In genomic region chr6:16602035-16602434, GRCh38 we compare ENCODE assay signal across 9 cellular contexts.
DNase-seq lines count a peak whose midpoint lies in the region; ATAC-seq and TF ChIP-seq lines count a peak whose summit lies in the region.
"Had no signal": no experiment of that assay in that cellular context is flagged by ENCODE, and none has a peak within 500 bp of the region (broad histone marks: within the 10 kb centered on the region; RNA-seq: fewer than 3 reads in every experiment).

No MANE protein-coding gene starts in this region.

- peaks cover 0 to 14% (median 5%) of the 10 kb centered on the region in 4 donors for H3K36me3 ChIP-seq in esophagus muscularis mucosa
- H3K36me3 ChIP-seq in smooth muscle cell (ENCODE audit: low read depth): no peaks in the 10 kb centered on the region

- no peak overlapping the region for H2AFZ ChIP-seq in smooth muscle cell (ENCODE audit: low read depth)

- 92% methylated on average over 3 of the region's 3 CpGs for WGBS in esophagus muscularis mucosa
- 94% methylated on average over 3 of the region's 3 CpGs for whole genome bisulfite sequencing in smooth muscle cell (ENCODE audit: low lambda C conversion rate)

- H3K4me3 ChIP-seq in esophagus muscularis mucosa (no peak overlapping the region), smooth muscle cell (no peak overlapping the region)

- no peak for TF ChIP-seq POLR2A in esophagus muscularis mucosa (IDR thresholded peaks at IDR 0.05; ENCODE audit: low read depth)

- DNase-seq in esophagus muscularis mucosa (ENCODE audit: extremely low spot score): peak; percentile 42
- DNase-seq in smooth muscle cell (lab: John Stamatoyannopoulos, UW; ENCODE audit: unreplicated experiment): no peak
- no peak for DNase-seq in caudate nucleus (lab: John Stamatoyannopoulos, UW)
- DNase-seq in anterior cingulate cortex (lab: John Stamatoyannopoulos, UW): no peak

- TF ChIP-seq CTCF in esophagus muscularis mucosa (IDR thresholded peaks at IDR 0.05) (no peak), smooth muscle cell (IDR thresholded peaks at IDR 0.05; ENCODE audit: borderline replicate concordance, insufficient read depth, poor library complexity, severe bottlenecking) (no peak)

- no peaks in the 10 kb centered on the region for H3F3A ChIP-seq in smooth muscle cell (ENCODE audit: low read depth)

- H4K20me1 ChIP-seq in smooth muscle cell (ENCODE audit: low read depth): peaks cover 27% of the 10 kb centered on the region

- ATAC-seq in GM18517 (IDR thresholded peaks at IDR 0.05; ENCODE audit: unreplicated experiment) (peak; percentile 82), GM19463 (IDR thresholded peaks at IDR 0.05; ENCODE audit: unreplicated experiment) (peak; percentile 97), HG03097 (IDR thresholded peaks at IDR 0.05; ENCODE audit: low FRiP score, unreplicated experiment) (peak; percentile 58), GM21528 (IDR thresholded peaks at IDR 0.05; ENCODE audit: low FRiP score, unreplicated experiment) (no peak)

- H3K9me3 ChIP-seq in esophagus muscularis mucosa (no peaks in the 10 kb centered on the region), smooth muscle cell (replicated peaks; ENCODE audit: low read depth) (no peaks in the 10 kb centered on the region)

- H3K4me2 ChIP-seq in smooth muscle cell: no peak overlapping the region

- TF ChIP-seq EP300 in esophagus muscularis mucosa (IDR thresholded peaks at IDR 0.05): no peak

- H3K79me2 ChIP-seq in smooth muscle cell (ENCODE audit: low read depth): peaks cover 3% of the 10 kb centered on the region

- intact Hi-C loops in esophagus muscularis mucosa (cut with DNase I): no loop called here

- H3K9ac ChIP-seq in smooth muscle cell (ENCODE audit: low read depth): no peak overlapping the region

- H3K27me3 ChIP-seq in esophagus muscularis mucosa: no peaks in the 10 kb centered on the region
- no peaks in the 10 kb centered on the region for H3K27me3 ChIP-seq in smooth muscle cell (ENCODE audit: low read depth)

- H3K4me1 ChIP-seq in esophagus muscularis mucosa (no peaks in the 10 kb centered on the region), smooth muscle cell (ENCODE audit: low read depth) (no peaks in the 10 kb centered on the region)

- H3K27ac ChIP-seq in esophagus muscularis mucosa (replicated peaks in 1 of 4) (no peak overlapping the region), smooth muscle cell (ENCODE audit: low read depth) (no peak overlapping the region), caudate nucleus (ENCODE audit: low read depth, low read length) (no peak overlapping the region)
- H3K27ac ChIP-seq: VCaP had no signal
